17 cellular contexts compared by ENCODE assay signal in genomic region chr11:67291481-67292381, GRCh38. TPM values are rescaled to one million over a fixed set of nuclear protein-coding genes. Genes with fewer than 3 reads are reported as not detected.
DNase-seq lines count a peak whose midpoint lies in the region; ATAC-seq and TF ChIP-seq lines count a peak whose summit lies in the region.
"Had no signal": no experiment of that assay in that cellular context is flagged by ENCODE, and none has a peak within 500 bp of the region (broad histone marks: within the 10 kb centered on the region; RNA-seq: fewer than 3 reads in every experiment).

No MANE protein-coding gene starts in this region.

- peaks cover 39% of the 10 kb centered on the region for H3K36me3 ChIP-seq in PC-3 (ENCODE audit: low read depth, low read length)
- H3K36me3 ChIP-seq in esophagus (ENCODE audit: control insufficient read depth in 2 of 2, insufficient read depth in 2 of 2, low read length in 1 of 2), result peaks cover 3 to 14% of the 10 kb centered on the region in 2 donors
- peaks cover 24 to 71% of the 10 kb centered on the region in 2 donors for H3K36me3 ChIP-seq in neuronal stem cell (replicated peaks in 1 of 2; ENCODE audit: control insufficient read depth in 2 of 2, insufficient read depth in 2 of 2, low read length in 2 of 2)
- H3K36me3 ChIP-seq: uterus had no signal

- H3K9me3 Mint-ChIP-seq in CD14-positive monocyte, result peaks cover 3 to 15% (median 8%) of the 10 kb centered on the region in 7 donors

- H3K9me2 ChIP-seq in PC-3 (replicated peaks; ENCODE audit: low read length), result no peaks in the 10 kb centered on the region

- DNase-seq in CD14-positive monocyte (ENCODE audit: low spot score), result no peak
- DNase-seq in PC-3, result no peak
- no peak for DNase-seq in neuronal stem cell (ENCODE audit: low spot score)
- DNase-seq in NCI-H2227 (lab: John Stamatoyannopoulos, UW; ENCODE audit: unreplicated experiment), result no peak
- DNase-seq in T-helper 9 cell, result no peak
- DNase-seq in GM10266 (ENCODE audit: extremely low spot score), result no peak
- DNase-seq: BE2C; dorsolateral prefrontal cortex; GOT3; Kasumi-1; NCI-H2081 treated with DMSO at 0.1 percent for 48 hours; stimulated activated CD4-positive, alpha-beta T cell treated with anti-CD3 and anti-CD28 coated beads, Interleukin-4, amount 100 ng/mL, for 24 hours; stimulated activated naive B cell treated with anti-CD40 and anti-IgM and Interleukin-4, amounts not matched to agents 10 μg/mL and 1 μg/mL and 100 μg/mL, for 72 hours; uterus had no signal

- WGBS in esophagus, 2 donors, result 93% methylated on average over 33 of the region's 33 CpGs
- no CpG with 5 or more reads among the region's 33 CpGs for WGBS in neuronal stem cell (ENCODE audit: extremely low coverage in 2 of 2, insufficient read length in 2 of 2, insufficient replicate concordance in 1 of 2), 2 donors

- no peak overlapping the region for H2BK5ac ChIP-seq in neuronal stem cell (ENCODE audit: low read length)

- H3K9me3 ChIP-seq in PC-3 (ENCODE audit: low read length), result peaks cover 9% of the 10 kb centered on the region
- H3K9me3 ChIP-seq in esophagus (ENCODE audit: control insufficient read depth in 2 of 2, insufficient read depth in 1 of 2, low read depth in 1 of 2, low read length in 1 of 2), result no peaks in the 10 kb centered on the region
- H3K9me3 ChIP-seq in neuronal stem cell (replicated peaks in 1 of 2; ENCODE audit: control insufficient read depth in 2 of 2, insufficient read depth in 1 of 2, low read depth in 1 of 2, low read length in 2 of 2), result peaks cover 0 to 21% of the 10 kb centered on the region in 2 donors
- H3K9me3 ChIP-seq: BE2C, prostate gland, uterus had no signal

- no peak overlapping the region for H4K8ac ChIP-seq in neuronal stem cell (ENCODE audit: low read depth, low read length)

- peaks cover 28% of the 10 kb centered on the region for H3K79me1 ChIP-seq in neuronal stem cell (ENCODE audit: low read depth, low read length)

- H3K18ac ChIP-seq in neuronal stem cell (ENCODE audit: low read length), result peak overlapping the region; percentile 35

- intact Hi-C loops in CD14-positive monocyte (cut with micrococcal nuclease), result no loop called here
- intact Hi-C loops in PC-3 (cut with micrococcal nuclease), result no loop called here

- H3K27me3 Mint-ChIP-seq in CD14-positive monocyte (ENCODE audit: low read depth in 3 of 3), result peaks cover 0 to 5% (median 1%) of the 10 kb centered on the region in 3 donors
- H3K27me3 Mint-ChIP-seq: stimulated activated naive B cell treated with anti-CD40 and anti-IgM and Interleukin-4, amounts not matched to agents 10 μg/mL and 1 μg/mL and 100 μg/mL, for 72 hours had no signal

- H4K91ac ChIP-seq in neuronal stem cell (ENCODE audit: low read depth, low read length, poor library complexity), result no peak overlapping the region

- peak overlapping the region; percentile 85 for H3K23ac ChIP-seq in neuronal stem cell (ENCODE audit: low read depth, low read length, poor library complexity)

- H3K79me2 ChIP-seq in PC-3 (ENCODE audit: low read length), result peaks cover 56% of the 10 kb centered on the region

- peak overlapping the region; percentile 45 to 87 (median 70) for H3K27ac Mint-ChIP-seq in CD14-positive monocyte

- POLR2A ChIA-PET in PC-3 (lab: Charles Lee; ENCODE audit: unreplicated experiment), result no interaction called here

- no peak overlapping the region for H3K4ac ChIP-seq in neuronal stem cell (ENCODE audit: low read length)

- H3F3A ChIP-seq in PC-3 (ENCODE audit: low read length, unreplicated experiment), result no peaks in the 10 kb centered on the region

- H2BK12ac ChIP-seq in neuronal stem cell (ENCODE audit: low read length), result no peak overlapping the region

- H3K27ac ChIP-seq in PC-3 (ENCODE audit: low read length) (peak overlapping the region; percentile 76), esophagus (ENCODE audit: low read depth in 2 of 2, low read length in 1 of 2) (peak overlapping the region; percentile 38 to 51), neuronal stem cell (replicated peaks; ENCODE audit: low read length) (no peak overlapping the region)
- H3K27ac ChIP-seq: prostate gland had no signal

- H2AFZ ChIP-seq in PC-3 (ENCODE audit: low read length) (no peak overlapping the region), neuronal stem cell (ENCODE audit: low read length) (no peak overlapping the region)

- H3K4me1 ChIP-seq in PC-3 (ENCODE audit: insufficient read depth, low read length) (peaks cover 44% of the 10 kb centered on the region), esophagus (ENCODE audit: control insufficient read depth in 2 of 2, insufficient read depth in 2 of 2, low read length in 1 of 2) (peaks cover 15 to 37% of the 10 kb centered on the region in 2 donors), neuronal stem cell (ENCODE audit: control insufficient read depth in 2 of 2, insufficient read depth in 1 of 2, low read depth in 1 of 2, low read length in 2 of 2) (peaks cover 19 to 21% of the 10 kb centered on the region in 2 donors)

- CTCF ChIA-PET in PC-3 (lab: Charles Lee), result no interaction called here

- H2AK5ac ChIP-seq in neuronal stem cell (ENCODE audit: low read depth, low read length), result peak overlapping the region; percentile 75

- H3K4me2 ChIP-seq in PC-3 (ENCODE audit: low read length), result peak overlapping the region; percentile 46
- H3K4me2 ChIP-seq in neuronal stem cell (ENCODE audit: insufficient read depth, low read length, poor library complexity, severe bottlenecking), result no peak overlapping the region

- no peak overlapping the region for H2BK15ac ChIP-seq in neuronal stem cell (ENCODE audit: low read length)

- ATAC-seq in PC-3 (no peak), HG03378 (IDR thresholded peaks at IDR 0.05; ENCODE audit: unreplicated experiment) (no peak)
- ATAC-seq: stimulated activated naive B cell treated with anti-CD40 and anti-IgM and Interleukin-4, amounts not matched to agents 10 μg/mL and 1 μg/mL and 100 μg/mL, for 72 hours had no signal

- H2BK120ac ChIP-seq in neuronal stem cell (ENCODE audit: low read depth, low read length), result no peak overlapping the region

- peaks cover 4% of the 10 kb centered on the region; the same call in 1 of the 2 replicates for H4K20me1 ChIP-seq in PC-3 (ENCODE audit: low read length)

- peaks cover 63% of the 10 kb centered on the region for H3K4me1 Mint-ChIP-seq in CD14-positive monocyte

- H3K27me3 ChIP-seq in PC-3 (ENCODE audit: low read length), result no peaks in the 10 kb centered on the region
- H3K27me3 ChIP-seq in esophagus (ENCODE audit: control insufficient read depth in 1 of 2, insufficient read depth in 2 of 2, low read length in 2 of 2), result no peaks in the 10 kb centered on the region
- H3K27me3 ChIP-seq in neuronal stem cell (ENCODE audit: control insufficient read depth in 3 of 3, insufficient read depth in 3 of 3, low read depth in 1 of 3, low read length in 3 of 3), result no peaks in the 10 kb centered on the region
- H3K27me3 ChIP-seq: BE2C, dorsolateral prefrontal cortex, uterus had no signal

- peak overlapping the region; percentile 8 for H3K14ac ChIP-seq in neuronal stem cell (ENCODE audit: low read length)

- H3K4me3 Mint-ChIP-seq in CD14-positive monocyte, result peak overlapping the region in 1 of 2 donors; percentile 45

- peaks cover 67 to 84% of the 10 kb centered on the region in 2 donors for H3K36me3 Mint-ChIP-seq in CD14-positive monocyte

- no TSS peak for BruUV-seq in PC-3 (replicated peaks; lab: Mats Ljungman, UMichigan)

- TF ChIP-seq CTCF in CD14-positive monocyte (IDR thresholded peaks at IDR 0.05) (no peak), PC-3 (conservative IDR thresholded peaks at IDR 0.05; ENCODE audit: low read depth, low read length) (no peak), GM10266 (IDR thresholded peaks at IDR 0.05; ENCODE audit: control insufficient read depth, insufficient read depth, low read depth, missing control alignments) (no peak)

- H3K4me3 ChIP-seq in PC-3 (ENCODE audit: low read length) (no peak overlapping the region), esophagus (ENCODE audit: low read depth in 1 of 2, low read length in 2 of 2) (no peak overlapping the region), neuronal stem cell (ENCODE audit: low read length in 2 of 2) (peak overlapping the region in 1 of 2 donors; percentile 53)
- H3K4me3 ChIP-seq: prostate gland, uterus had no signal

- H3K9ac ChIP-seq in PC-3 (ENCODE audit: low read length), result no peak overlapping the region
- H3K9ac ChIP-seq in neuronal stem cell (ENCODE audit: low read depth, low read length, poor library complexity), result no peak overlapping the region

RNA-seq across cellular contexts. Expression of gene ANKRD13D, which starts 2.6 kb away (rescaled TPM):
- 10 to 100 TPM in 1 of 2 donors, 1 to 10 TPM in 1; 9.1 to 10.3 TPM for polyA plus RNA-seq in CD14-positive monocyte
- 58.9 and 63.9 TPM in 2 replicates for total RNA-seq in PC-3 (2014; rRNA removed)
- 10 to 100 TPM; 36.8 to 87.3 TPM for polyA plus RNA-seq in esophagus
- polyA plus RNA-seq in neuronal stem cell (2013, experiment 1 of 2), result 23.9 TPM
- polyA plus RNA-seq in neuronal stem cell (2013, experiment 2 of 2), result 22.5 TPM

RNA-seq across cellular contexts. Expression of gene SSH3, which starts 11.6 kb away (rescaled TPM):
- polyA plus RNA-seq in CD14-positive monocyte, result 1 to 10 TPM; 3.6 to 5.8 TPM
- 35.1 and 52.4 TPM in 2 replicates for total RNA-seq in PC-3 (2014; rRNA removed)
- 10 to 100 TPM; 38.6 to 55.6 TPM for polyA plus RNA-seq in esophagus
- polyA plus RNA-seq in neuronal stem cell (2013, experiment 1 of 2), result 28.5 TPM
- polyA plus RNA-seq in neuronal stem cell (2013, experiment 2 of 2), result 34.0 TPM

RNA-seq across cellular contexts. Expression of gene GRK2, which starts 25.5 kb away (rescaled TPM):
- polyA plus RNA-seq in CD14-positive monocyte, result 10 to 100 TPM; 34.9 to 43.0 TPM
- total RNA-seq in PC-3 (2014; rRNA removed), result 103 TPM in 2 replicates
- 10 to 100 TPM; 62.4 to 74.2 TPM for polyA plus RNA-seq in esophagus
- 33.4 TPM for polyA plus RNA-seq in neuronal stem cell (2013, experiment 1 of 2)
- 33.1 TPM for polyA plus RNA-seq in neuronal stem cell (2013, experiment 2 of 2)

Comparison
In these comparisons a context has a peak if more than half of its experiments do, and no peak if none do; other contexts are left out.
1. RNA of gene SSH3, which starts 11.6 kb away (polyA plus RNA-seq): 38.6 to 55.6 TPM in esophagus; 3.6 to 5.8 TPM in CD14-positive monocyte; every median in the first group is over 4 times any median in the second.